1 cellular context compared by ENCODE assay signal in genomic region chr3:101561630-101562328, GRCh38.
TF ChIP-seq lines count a peak whose summit lies in the region.

Gene TRMT10C (plus strand): TSS chr3:101561868. CDS start chr3:101564782, 2,914 bp downstream.

TF ChIP-seq in K562, 482 proteins besides CTCF, POLR2A, EP300 and RAD21 (continued from another document and continues in another):
- no peak for TF ChIP-seq HOMEZ (CRISPR knock-in tag; IDR thresholded peaks at IDR 0.05)
- TF ChIP-seq HDAC6 (IDR thresholded peaks at IDR 0.05; ENCODE audit: low read depth, low read length): no peak
- TF ChIP-seq BCOR (IDR thresholded peaks at IDR 0.05): no peak; the same call in 1 of the 2 replicates
- peak; percentile 20 for TF ChIP-seq NFIC (IDR thresholded peaks at IDR 0.05)
- TF ChIP-seq THRB (CRISPR knock-in tag; conservative IDR thresholded peaks at IDR 0.05): no peak
- no peak for TF ChIP-seq KAT2B (IDR thresholded peaks at IDR 0.05; ENCODE audit: low read depth, low read length)
- TF ChIP-seq ELF1 (tag; IDR thresholded peaks at IDR 0.05): 0 out of 2 replicates have a peak, but pooled peaks have one; percentile 32
- no peak for TF ChIP-seq GTF3C2 (IDR thresholded peaks at IDR 0.05; ENCODE audit: borderline replicate concordance, extremely low read depth, insufficient read length)
- TF ChIP-seq POLR2AphosphoS5 (IDR thresholded peaks at IDR 0.05; ENCODE audit: control insufficient read depth, insufficient read depth, low read depth, low read length): peak; percentile 87
- no peak for TF ChIP-seq MITF (IDR thresholded peaks at IDR 0.05)
- no peak for TF ChIP-seq ZNF41 (CRISPR knock-in tag; conservative IDR thresholded peaks at IDR 0.05)
- TF ChIP-seq TCFL5 (CRISPR knock-in tag; conservative IDR thresholded peaks at IDR 0.05): no peak
- no peak for TF ChIP-seq ERF (CRISPR knock-in tag; IDR thresholded peaks at IDR 0.05)
- TF ChIP-seq PTBP1 (IDR thresholded peaks at IDR 0.05; ENCODE audit: low read depth, low read length): no peak
- TF ChIP-seq ZBTB43 (CRISPR knock-in tag; IDR thresholded peaks at IDR 0.05): no peak
- TF ChIP-seq ZNF395 (CRISPR knock-in tag; IDR thresholded peaks at IDR 0.05): no peak; the same call in 1 of the 2 replicates
- TF ChIP-seq PTRF (tag; IDR thresholded peaks at IDR 0.05): no peak
- no peak for TF ChIP-seq RB1 (IDR thresholded peaks at IDR 0.05; ENCODE audit: low read depth)
- TF ChIP-seq ETV1 (tag; conservative IDR thresholded peaks at IDR 0.05; ENCODE audit: low read depth): no peak
- no peak for TF ChIP-seq SLC30A9 (CRISPR knock-in tag; IDR thresholded peaks at IDR 0.05)
- TF ChIP-seq SIN3B (IDR thresholded peaks at IDR 0.05; ENCODE audit: low read depth): peak; percentile 87
- 0 out of 2 replicates have a peak, but pooled peaks have one; percentile 20 for TF ChIP-seq ZBTB33 (CRISPR knock-in tag; IDR thresholded peaks at IDR 0.05)
- no peak for TF ChIP-seq PHF21A (IDR thresholded peaks at IDR 0.05; ENCODE audit: borderline replicate concordance, low read depth)
- TF ChIP-seq POLR2AphosphoS2 (IDR thresholded peaks at IDR 0.05; ENCODE audit: low read length): no peak
- no peak for TF ChIP-seq ZNF239 (CRISPR knock-in tag; IDR thresholded peaks at IDR 0.05)
- TF ChIP-seq MCM2 (IDR thresholded peaks at IDR 0.05; ENCODE audit: low read depth): no peak
- no peak for TF ChIP-seq ZFP36 (IDR thresholded peaks at IDR 0.05; ENCODE audit: low read depth, low read length, partially characterized antibody)
- no peak for TF ChIP-seq ZNF668 (CRISPR knock-in tag; IDR thresholded peaks at IDR 0.05)
- no peak for TF ChIP-seq PTTG1 (tag; IDR thresholded peaks at IDR 0.05; ENCODE audit: low read depth)
- TF ChIP-seq CAMTA2 (CRISPR knock-in tag; conservative IDR thresholded peaks at IDR 0.05): no peak
- TF ChIP-seq HDAC3 (IDR thresholded peaks at IDR 0.05; ENCODE audit: borderline replicate concordance, partially characterized antibody): no peak
- TF ChIP-seq SRSF3 (IDR thresholded peaks at IDR 0.05; ENCODE audit: insufficient read depth, low read length): no peak
- no peak for TF ChIP-seq HNRNPK (IDR thresholded peaks at IDR 0.05; ENCODE audit: low read depth, low read length, poor library complexity, severe bottlenecking)
- no peak for TF ChIP-seq ZFP91 (CRISPR knock-in tag; IDR thresholded peaks at IDR 0.05)
- TF ChIP-seq POLR2B (IDR thresholded peaks at IDR 0.05; ENCODE audit: low read depth, partially characterized antibody): peak; percentile 87
- TF ChIP-seq ZNF76 (CRISPR knock-in tag; IDR thresholded peaks at IDR 0.05; ENCODE audit: borderline replicate concordance): no peak
- TF ChIP-seq LEF1 (IDR thresholded peaks at IDR 0.05): 0 out of 2 replicates have a peak, but pooled peaks have one; percentile 42
- no peak for TF ChIP-seq ZNF124 (CRISPR knock-in tag; IDR thresholded peaks at IDR 0.05)
- TF ChIP-seq ZC3H4 (CRISPR knock-in tag; IDR thresholded peaks at IDR 0.05; ENCODE audit: borderline replicate concordance): no peak
- TF ChIP-seq MTF1 (CRISPR knock-in tag; IDR thresholded peaks at IDR 0.05; ENCODE audit: borderline replicate concordance): no peak
- no peak for TF ChIP-seq FUS (optimal IDR thresholded peaks at IDR 0.05; ENCODE audit: low read depth, low read length)
- TF ChIP-seq CXXC5 (CRISPR knock-in tag; IDR thresholded peaks at IDR 0.05): peak; percentile 95
- no peak for TF ChIP-seq HDAC2 (IDR thresholded peaks at IDR 0.05)
- no peak for TF ChIP-seq PHB2 (IDR thresholded peaks at IDR 0.05; ENCODE audit: low read depth)
- no peak for TF ChIP-seq ZNF57 (CRISPR knock-in tag; IDR thresholded peaks at IDR 0.05)
- no peak for TF ChIP-seq SMAD1 (IDR thresholded peaks at IDR 0.05; ENCODE audit: low read depth, low read length, partially characterized antibody)
- no peak for TF ChIP-seq ZNF518B (CRISPR knock-in tag; IDR thresholded peaks at IDR 0.05)
- no peak for TF ChIP-seq GTF2B (IDR thresholded peaks at IDR 0.05; ENCODE audit: extremely low read depth, insufficient read length)
- no peak for TF ChIP-seq JUNB (CRISPR knock-in tag; conservative IDR thresholded peaks at IDR 0.05)
- no peak for TF ChIP-seq MAFG (tag; conservative IDR thresholded peaks at IDR 0.05)
